Comparison of ENCODE assay signal across 16 cellular contexts in the genomic region with DNA sequence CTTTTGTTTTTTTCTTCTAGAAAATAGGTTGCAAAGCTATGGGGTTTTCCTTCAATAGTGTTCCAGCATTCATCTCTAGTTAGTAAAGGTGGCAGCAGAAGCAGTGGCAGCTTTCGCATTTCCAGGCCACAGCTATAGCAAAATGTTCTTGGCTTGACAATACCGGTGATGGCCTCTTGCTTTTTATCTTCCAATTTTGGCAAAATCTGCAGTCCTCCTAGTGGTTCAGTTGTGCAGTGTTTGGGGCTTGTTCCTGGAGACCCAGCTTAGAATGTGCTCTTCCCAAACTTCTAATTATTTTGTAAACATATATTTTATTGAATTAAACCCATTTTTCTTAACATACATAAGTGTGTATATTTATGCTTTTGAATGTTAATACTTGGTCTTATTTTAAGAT.
DNase-seq lines count a peak whose midpoint lies in the region; ATAC-seq and TF ChIP-seq lines count a peak whose summit lies in the region.
"Had no signal": no experiment of that assay in that cellular context is flagged by ENCODE, and none has a peak within 500 bp of the region (broad histone marks: within the 10 kb centered on the region; RNA-seq: fewer than 3 reads in every experiment).

No MANE protein-coding gene starts in this region.

- TF ChIP-seq CTCF in CD14-positive monocyte (IDR thresholded peaks at IDR 0.05), result peak; percentile 13
- TF ChIP-seq CTCF in fibroblast of villous mesenchyme (IDR thresholded peaks at IDR 0.05; ENCODE audit: insufficient read depth, low read depth, low read length), result peak; percentile 37

- no peak for ATAC-seq in GM19395 (IDR thresholded peaks at IDR 0.05; ENCODE audit: unreplicated experiment)
- ATAC-seq: activated CD8-positive, alpha-beta T cell treated with anti-CD3 and anti-CD28 coated beads, Interleukin-2, amount 10 ng/mL, durations not matched to agents 7 days and 5 days had no signal

- intact Hi-C loops in CD14-positive monocyte (cut with micrococcal nuclease), result no loop called here

- no peaks in the 10 kb centered on the region for H3K27me3 Mint-ChIP-seq in CD14-positive monocyte (ENCODE audit: low read depth in 3 of 3)
- H3K27me3 Mint-ChIP-seq: activated naive CD8-positive, alpha-beta T cell treated with anti-CD3 and anti-CD28 coated beads for 36 hours had no signal

- H3K4me3 ChIP-seq in fibroblast of villous mesenchyme (ENCODE audit: low read depth, low read length), result no peak overlapping the region
- H3K4me3 ChIP-seq: dorsolateral prefrontal cortex, testis had no signal

- H3K27ac Mint-ChIP-seq in CD14-positive monocyte, result no peak overlapping the region
- H3K27ac Mint-ChIP-seq: activated CD8-positive, alpha-beta T cell treated with anti-CD3 and anti-CD28 coated beads, Interleukin-2, amount 10 ng/mL, durations not matched to agents 7 days and 5 days; activated naive CD8-positive, alpha-beta T cell treated with anti-CD3 and anti-CD28 coated beads for 36 hours had no signal

- no peak for DNase-seq in CD14-positive monocyte (ENCODE audit: low spot score)
- DNase-seq in HCEC 1CT, result peak; percentile 50
- peak; percentile 6 for DNase-seq in RPMI8226
- peak; percentile 12 for DNase-seq in fibroblast of villous mesenchyme (ENCODE audit: low read depth)
- no peak for DNase-seq in effector CD8-positive, alpha-beta T cell (lab: John Stamatoyannopoulos, UW)
- no peak for DNase-seq in activated T-cell treated with anti-CD3 and anti-CD28 coated beads, Interleukin-2, amount 50 U/mL, for 1 hour
- DNase-seq in cerebellum (ENCODE audit: low spot score), result no peak
- DNase-seq: activated CD8-positive, alpha-beta T cell treated with anti-CD3 and anti-CD28 coated beads, Interleukin-2, amount 10 ng/mL, durations not matched to agents 7 days and 5 days; activated naive CD8-positive, alpha-beta T cell treated with anti-CD3 and anti-CD28 coated beads for 36 hours; COR-L47; dorsolateral prefrontal cortex; midbrain; NCI-H510A; T-helper 1 cell; testis had no signal

- H3K4me3 Mint-ChIP-seq in CD14-positive monocyte, result no peak overlapping the region
- H3K4me3 Mint-ChIP-seq: activated CD8-positive, alpha-beta T cell treated with anti-CD3 and anti-CD28 coated beads, Interleukin-2, amount 10 ng/mL, durations not matched to agents 7 days and 5 days; activated naive CD8-positive, alpha-beta T cell treated with anti-CD3 and anti-CD28 coated beads for 36 hours had no signal

- H3K36me3 Mint-ChIP-seq in CD14-positive monocyte, result no peaks in the 10 kb centered on the region
- H3K36me3 Mint-ChIP-seq: activated naive CD8-positive, alpha-beta T cell treated with anti-CD3 and anti-CD28 coated beads for 36 hours had no signal

- H3K4me1 Mint-ChIP-seq in CD14-positive monocyte, result peaks cover 12% of the 10 kb centered on the region
- H3K4me1 Mint-ChIP-seq: activated naive CD8-positive, alpha-beta T cell treated with anti-CD3 and anti-CD28 coated beads for 36 hours had no signal

- H3K9me3 Mint-ChIP-seq in CD14-positive monocyte, result peaks cover 0 to 7% (median 4%) of the 10 kb centered on the region in 7 donors
- H3K9me3 Mint-ChIP-seq: activated naive CD8-positive, alpha-beta T cell treated with anti-CD3 and anti-CD28 coated beads for 36 hours had no signal

Comparison
In these comparisons a context has a peak if more than half of its experiments do, and no peak if none do; other contexts are left out.
1. DNase-seq: peak in HCEC 1CT (single experiment), RPMI8226 (single experiment) and fibroblast of villous mesenchyme (single experiment); none in CD14-positive monocyte (single experiment), effector CD8-positive, alpha-beta T cell (single experiment), activated T-cell treated with anti-CD3 and anti-CD28 coated beads, Interleukin-2, amount 50 U/mL, for 1 hour (single experiment) and cerebellum (single experiment).